32 cellular contexts compared by ENCODE assay signal in the genomic region with DNA sequence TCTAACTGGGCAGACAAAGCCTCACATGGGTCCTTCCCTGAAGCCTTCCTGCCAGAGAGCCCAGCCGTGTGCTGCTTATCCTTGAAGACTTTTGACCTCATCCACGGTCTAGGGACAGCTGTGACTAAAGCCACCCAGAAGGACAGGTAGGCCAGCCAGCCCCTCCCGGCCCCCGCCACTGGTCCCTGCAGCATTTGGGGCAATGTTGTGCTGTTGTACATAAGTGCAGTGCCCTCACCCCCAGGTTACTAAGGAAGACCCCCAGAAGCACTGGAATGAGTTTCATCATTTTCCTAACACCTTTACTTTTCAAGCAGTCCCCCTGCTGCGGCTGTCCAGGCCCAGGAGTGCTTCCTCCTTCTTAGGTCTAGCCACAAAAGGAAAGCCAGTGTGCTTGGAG. TPM values are rescaled to one million over a fixed set of nuclear protein-coding genes. Genes with fewer than 3 reads are reported as not detected.
"Had no signal": no experiment of that assay in that cellular context is flagged by ENCODE, and none has a peak within 500 bp of the region (broad histone marks: within the 10 kb centered on the region; RNA-seq: fewer than 3 reads in every experiment).

No MANE protein-coding gene starts in this region.

- H3K27me3 ChIP-seq: colonic mucosa, esophagus squamous epithelium, gastrocnemius medialis, heart right ventricle, left lung had no signal

- H3K27ac ChIP-seq: colonic mucosa, epithelial cell of prostate, esophagus squamous epithelium, gastrocnemius medialis, heart right ventricle, left lung, lower lobe of right lung had no signal

- H3K4me1 Mint-ChIP-seq: endodermal cell had no signal

- H3K9me3 Mint-ChIP-seq: effector memory CD8-positive, alpha-beta T cell had no signal

- DNase-seq: colonic mucosa; cortex of kidney; effector CD8-positive, alpha-beta T cell; effector memory CD8-positive, alpha-beta T cell; endodermal cell; erythroblast; esophagus squamous epithelium; foreskin fibroblast; foreskin melanocyte; gastrocnemius medialis; glutamatergic neuron; head of caudate nucleus; heart right ventricle; hippocampal formation; left cardiac atrium; left lung; left ventricle myocardium superior; lower lobe of right lung; mesenchymal stem cell; midbrain had no signal

- H3K9me3 ChIP-seq: colonic mucosa, gastrocnemius medialis, lower lobe of right lung had no signal

- H3K27ac Mint-ChIP-seq: dendritic cell treated with granulocyte-macrophage colony-stimulating factor and Interleukin-4, amounts not matched to agents 40 ng/mL and 50 ng/mL, for 4 days; effector memory CD8-positive, alpha-beta T cell; endodermal cell had no signal

- H3K4me1 ChIP-seq: colonic mucosa, esophagus squamous epithelium, gastrocnemius medialis, heart right ventricle, left lung, lower lobe of right lung had no signal

- H3K4me3 Mint-ChIP-seq: dendritic cell treated with granulocyte-macrophage colony-stimulating factor and Interleukin-4, amounts not matched to agents 40 ng/mL and 50 ng/mL, for 4 days; effector memory CD8-positive, alpha-beta T cell; endodermal cell had no signal

- H3K27me3 Mint-ChIP-seq: dendritic cell treated with granulocyte-macrophage colony-stimulating factor and Interleukin-4, amounts not matched to agents 40 ng/mL and 50 ng/mL, for 4 days; effector memory CD8-positive, alpha-beta T cell had no signal

- H3K36me3 ChIP-seq: colonic mucosa had no signal

- ATAC-seq: effector memory CD8-positive, alpha-beta T cell; esophagus mucosa; gastrocnemius medialis; heart right ventricle; left cardiac atrium; left lung; left ventricle myocardium superior; lower lobe of right lung had no signal

- H3K4me3 ChIP-seq: colonic mucosa, esophagus squamous epithelium, gastrocnemius medialis, heart right ventricle, left lung, lower lobe of right lung had no signal

RNA-seq across cellular contexts. Expression of a gene that starts 45.5 kb away (rescaled TPM):
- total RNA-seq: chondrocyte, colonic mucosa, dermis microvascular lymphatic vessel endothelial cell, endodermal cell, esophagus mucosa, esophagus squamous epithelium, gastrocnemius medialis, glomerular endothelial cell, heart right ventricle, kidney epithelial cell, left cardiac atrium, left lung, left ventricle myocardium superior, lower leg skin, lower lobe of right lung, lung microvascular endothelial cell, mononuclear cell, mucosa of gallbladder had no signal
- polyA plus RNA-seq: heart right ventricle, keratinocyte had no signal
